Comparison of ENCODE assay signal across 20 cellular contexts in the genomic region with DNA sequence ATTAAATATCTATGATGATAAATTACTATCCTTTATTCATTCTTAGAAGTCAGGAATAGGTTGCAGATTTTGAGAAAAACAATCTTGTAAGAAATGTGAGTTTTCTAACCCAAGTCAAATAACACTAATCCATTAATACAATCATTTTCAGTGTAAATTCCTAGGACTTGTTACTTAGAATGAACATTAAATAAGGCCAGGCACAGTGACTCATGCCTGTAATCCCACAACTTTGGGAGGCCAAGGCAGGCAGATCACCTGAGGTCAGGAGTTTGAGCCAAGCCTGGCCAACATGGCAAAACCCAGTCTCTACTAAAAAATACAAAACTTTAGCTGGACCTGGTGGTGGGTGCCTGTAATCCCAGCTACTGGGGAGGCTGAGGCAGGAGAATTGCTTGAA. TPM values are rescaled to one million over a fixed set of nuclear protein-coding genes. Genes with fewer than 3 reads are reported as not detected.
"Had no signal": no experiment of that assay in that cellular context is flagged by ENCODE, and none has a peak within 500 bp of the region (broad histone marks: within the 10 kb centered on the region; RNA-seq: fewer than 3 reads in every experiment).

No MANE protein-coding gene starts in this region.

- H3K9me3 Mint-ChIP-seq: activated CD4-positive, alpha-beta memory T cell treated with anti-CD3 and anti-CD28 coated beads, Interleukin-2, amount 10 ng/mL, durations not matched to agents 7 days and 5 days; activated naive CD8-positive, alpha-beta T cell treated with anti-CD3 and anti-CD28 coated beads, Interleukin-2, amount 10 ng/mL, durations not matched to agents 7 days and 5 days; dendritic cell treated with granulocyte-macrophage colony-stimulating factor and Interleukin-4, amounts not matched to agents 40 ng/mL and 50 ng/mL, for 4 days; endodermal cell; memory B cell; natural killer cell treated with Interleukin-12 subunit alpha and Interleukin-12 subunit beta and Interleukin-15 and Interleukin-18, amount 100 ng/mL, for 72 hours had no signal

- H3K36me3 Mint-ChIP-seq: natural killer cell treated with Interleukin-12 subunit alpha and Interleukin-12 subunit beta and Interleukin-15 and Interleukin-18, amount 100 ng/mL, for 72 hours had no signal

- H3K27ac ChIP-seq: heart right ventricle, left lung, psoas muscle, sigmoid colon, suprapubic skin, upper lobe of left lung had no signal

- DNase-seq: activated CD4-positive, alpha-beta memory T cell treated with anti-CD3 and anti-CD28 coated beads, Interleukin-2, amount 10 ng/mL, durations not matched to agents 7 days and 5 days; activated gamma-delta T cell; activated naive CD8-positive, alpha-beta T cell treated with anti-CD3 and anti-CD28 coated beads, Interleukin-2, amount 10 ng/mL, durations not matched to agents 7 days and 5 days; activated T-cell treated with anti-CD3 and anti-CD28 coated beads, Interleukin-2, amount 50 U/mL, for 48 hours; aorta; endodermal cell; heart right ventricle; islet precursor cell; left lung; occipital lobe; psoas muscle; sigmoid colon; stimulated activated CD4-positive, alpha-beta T cell treated with anti-CD3 and anti-CD28 coated beads, Interleukin-2, amount 100 ng/mL, for 48 hours; stimulated activated CD8-positive, alpha-beta memory T cell treated with anti-CD3 and anti-CD28 coated beads, Interleukin-4, amount 100 ng/mL, for 48 hours; stimulated activated naive CD8-positive, alpha-beta T cell treated with anti-CD3 and anti-CD28 coated beads, Interleukin-15, Interleukin-2, amounts not matched to agents 100 U/mL and 50 U/mL, for 24 hours; upper lobe of left lung had no signal

- H3K27me3 ChIP-seq: heart right ventricle, left lung, sigmoid colon, suprapubic skin, upper lobe of left lung had no signal

- H3K4me3 ChIP-seq: heart right ventricle, left lung, psoas muscle, sigmoid colon, suprapubic skin, upper lobe of left lung had no signal

- H3K4me3 Mint-ChIP-seq: activated CD4-positive, alpha-beta memory T cell treated with anti-CD3 and anti-CD28 coated beads, Interleukin-2, amount 10 ng/mL, durations not matched to agents 7 days and 5 days; activated naive CD8-positive, alpha-beta T cell treated with anti-CD3 and anti-CD28 coated beads, Interleukin-2, amount 10 ng/mL, durations not matched to agents 7 days and 5 days; dendritic cell treated with granulocyte-macrophage colony-stimulating factor and Interleukin-4, amounts not matched to agents 40 ng/mL and 50 ng/mL, for 4 days; endodermal cell; memory B cell; natural killer cell treated with Interleukin-12 subunit alpha and Interleukin-12 subunit beta and Interleukin-15 and Interleukin-18, amount 100 ng/mL, for 72 hours had no signal

- H3K27ac Mint-ChIP-seq: activated CD4-positive, alpha-beta memory T cell treated with anti-CD3 and anti-CD28 coated beads, Interleukin-2, amount 10 ng/mL, durations not matched to agents 7 days and 5 days; activated naive CD8-positive, alpha-beta T cell treated with anti-CD3 and anti-CD28 coated beads, Interleukin-2, amount 10 ng/mL, durations not matched to agents 7 days and 5 days; dendritic cell treated with granulocyte-macrophage colony-stimulating factor and Interleukin-4, amounts not matched to agents 40 ng/mL and 50 ng/mL, for 4 days; endodermal cell; memory B cell; natural killer cell treated with Interleukin-12 subunit alpha and Interleukin-12 subunit beta and Interleukin-15 and Interleukin-18, amount 100 ng/mL, for 72 hours had no signal

- H3K27me3 Mint-ChIP-seq: activated CD4-positive, alpha-beta memory T cell treated with anti-CD3 and anti-CD28 coated beads, Interleukin-2, amount 10 ng/mL, durations not matched to agents 7 days and 5 days; activated naive CD8-positive, alpha-beta T cell treated with anti-CD3 and anti-CD28 coated beads, Interleukin-2, amount 10 ng/mL, durations not matched to agents 7 days and 5 days; dendritic cell treated with granulocyte-macrophage colony-stimulating factor and Interleukin-4, amounts not matched to agents 40 ng/mL and 50 ng/mL, for 4 days; memory B cell; natural killer cell treated with Interleukin-12 subunit alpha and Interleukin-12 subunit beta and Interleukin-15 and Interleukin-18, amount 100 ng/mL, for 72 hours had no signal

- H3K9me3 ChIP-seq: heart right ventricle, left lung, psoas muscle, sigmoid colon, suprapubic skin, upper lobe of left lung had no signal

- H3K4me1 Mint-ChIP-seq: activated CD4-positive, alpha-beta memory T cell treated with anti-CD3 and anti-CD28 coated beads, Interleukin-2, amount 10 ng/mL, durations not matched to agents 7 days and 5 days; activated naive CD8-positive, alpha-beta T cell treated with anti-CD3 and anti-CD28 coated beads, Interleukin-2, amount 10 ng/mL, durations not matched to agents 7 days and 5 days; endodermal cell; memory B cell had no signal

RNA-seq across cellular contexts. Expression of gene CDKL4, which starts 45.8 kb away (rescaled TPM):
- total RNA-seq: natural killer cell treated with Interleukin-12 subunit alpha and Interleukin-12 subunit beta and Interleukin-15 and Interleukin-18, amount 100 ng/mL, for 72 hours had no signal
